In the genomic region with DNA sequence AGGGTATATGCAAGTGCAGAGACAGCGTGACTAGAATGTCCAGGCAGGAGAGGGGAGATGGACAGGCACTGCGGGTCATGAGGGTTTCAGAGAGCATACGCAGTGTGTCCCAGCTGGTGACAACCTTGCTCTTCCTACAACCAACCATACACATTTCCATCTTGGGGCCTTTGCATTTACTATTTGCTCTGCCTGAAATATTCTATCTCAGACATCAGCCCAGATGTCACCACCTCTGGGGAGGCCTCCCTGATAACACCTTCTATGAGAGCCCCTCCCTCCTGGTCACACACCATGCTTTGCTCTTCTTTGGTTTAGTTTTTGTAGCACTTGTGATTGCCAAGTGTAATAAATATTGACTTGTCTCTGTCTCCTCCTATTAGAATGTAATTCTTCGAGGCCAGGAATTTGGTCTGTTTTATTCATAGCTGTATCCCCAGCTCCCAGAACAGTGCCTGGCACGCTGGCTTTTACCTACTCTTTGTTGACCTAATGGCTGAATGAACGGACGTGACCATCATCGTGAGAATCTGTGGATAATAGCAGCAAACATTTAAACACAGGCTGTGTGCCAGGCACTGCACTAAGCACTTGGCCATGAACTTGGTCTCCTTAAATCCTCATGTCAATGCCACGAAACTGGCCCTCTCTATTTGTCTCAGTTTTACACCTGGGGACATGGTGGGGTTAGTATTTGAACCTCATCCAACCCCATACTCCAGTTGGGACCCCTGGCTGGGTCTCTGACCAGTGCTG, we compare ENCODE assay signal across 1 cellular context.
A peak's percentile ranks its signal among the peaks of the same experiment; 100 is the strongest.
TF ChIP-seq lines count a peak whose summit lies in the region.

No MANE protein-coding gene starts in this region.

TF ChIP-seq in GM12878, 131 proteins besides CTCF, POLR2A, EP300 and RAD21 (continued from another document):
- TF ChIP-seq, protein P1, sequence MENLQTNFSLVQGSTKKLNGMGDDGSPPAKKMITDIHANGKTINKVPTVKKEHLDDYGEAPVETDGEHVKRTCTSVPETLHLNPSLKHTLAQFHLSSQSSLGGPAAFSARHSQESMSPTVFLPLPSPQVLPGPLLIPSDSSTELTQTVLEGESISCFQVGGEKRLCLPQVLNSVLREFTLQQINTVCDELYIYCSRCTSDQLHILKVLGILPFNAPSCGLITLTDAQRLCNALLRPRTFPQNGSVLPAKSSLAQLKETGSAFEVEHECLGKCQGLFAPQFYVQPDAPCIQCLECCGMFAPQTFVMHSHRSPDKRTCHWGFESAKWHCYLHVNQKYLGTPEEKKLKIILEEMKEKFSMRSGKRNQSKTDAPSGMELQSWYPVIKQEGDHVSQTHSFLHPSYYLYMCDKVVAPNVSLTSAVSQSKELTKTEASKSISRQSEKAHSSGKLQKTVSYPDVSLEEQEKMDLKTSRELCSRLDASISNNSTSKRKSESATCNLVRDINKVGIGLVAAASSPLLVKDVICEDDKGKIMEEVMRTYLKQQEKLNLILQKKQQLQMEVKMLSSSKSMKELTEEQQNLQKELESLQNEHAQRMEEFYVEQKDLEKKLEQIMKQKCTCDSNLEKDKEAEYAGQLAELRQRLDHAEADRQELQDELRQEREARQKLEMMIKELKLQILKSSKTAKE (IDR thresholded peaks at IDR 0.05; ENCODE audit: low read depth, poor library complexity, severe bottlenecking), result no peak
- TF ChIP-seq SMAD5 (IDR thresholded peaks at IDR 0.05; ENCODE audit: low read depth) (peak; percentile 54; the same call in 1 of the 2 replicates), SUZ12 (IDR thresholded peaks at IDR 0.05; ENCODE audit: unreplicated experiment) (no peak), RFX5 (IDR thresholded peaks at IDR 0.05; ENCODE audit: low read depth, low read length) (no peak), STAT1 (conservative IDR thresholded peaks at IDR 0.05) (no peak), CHD2 (IDR thresholded peaks at IDR 0.05; ENCODE audit: borderline replicate concordance, low read depth, low read length) (no peak), HDAC2 (IDR thresholded peaks at IDR 0.05) (no peak), TARDBP (IDR thresholded peaks at IDR 0.05; ENCODE audit: borderline replicate concordance) (no peak), FOS (IDR thresholded peaks at IDR 0.05; ENCODE audit: borderline replicate concordance, extremely low read depth, insufficient read length) (no peak)
- TF ChIP-seq, protein P2, sequence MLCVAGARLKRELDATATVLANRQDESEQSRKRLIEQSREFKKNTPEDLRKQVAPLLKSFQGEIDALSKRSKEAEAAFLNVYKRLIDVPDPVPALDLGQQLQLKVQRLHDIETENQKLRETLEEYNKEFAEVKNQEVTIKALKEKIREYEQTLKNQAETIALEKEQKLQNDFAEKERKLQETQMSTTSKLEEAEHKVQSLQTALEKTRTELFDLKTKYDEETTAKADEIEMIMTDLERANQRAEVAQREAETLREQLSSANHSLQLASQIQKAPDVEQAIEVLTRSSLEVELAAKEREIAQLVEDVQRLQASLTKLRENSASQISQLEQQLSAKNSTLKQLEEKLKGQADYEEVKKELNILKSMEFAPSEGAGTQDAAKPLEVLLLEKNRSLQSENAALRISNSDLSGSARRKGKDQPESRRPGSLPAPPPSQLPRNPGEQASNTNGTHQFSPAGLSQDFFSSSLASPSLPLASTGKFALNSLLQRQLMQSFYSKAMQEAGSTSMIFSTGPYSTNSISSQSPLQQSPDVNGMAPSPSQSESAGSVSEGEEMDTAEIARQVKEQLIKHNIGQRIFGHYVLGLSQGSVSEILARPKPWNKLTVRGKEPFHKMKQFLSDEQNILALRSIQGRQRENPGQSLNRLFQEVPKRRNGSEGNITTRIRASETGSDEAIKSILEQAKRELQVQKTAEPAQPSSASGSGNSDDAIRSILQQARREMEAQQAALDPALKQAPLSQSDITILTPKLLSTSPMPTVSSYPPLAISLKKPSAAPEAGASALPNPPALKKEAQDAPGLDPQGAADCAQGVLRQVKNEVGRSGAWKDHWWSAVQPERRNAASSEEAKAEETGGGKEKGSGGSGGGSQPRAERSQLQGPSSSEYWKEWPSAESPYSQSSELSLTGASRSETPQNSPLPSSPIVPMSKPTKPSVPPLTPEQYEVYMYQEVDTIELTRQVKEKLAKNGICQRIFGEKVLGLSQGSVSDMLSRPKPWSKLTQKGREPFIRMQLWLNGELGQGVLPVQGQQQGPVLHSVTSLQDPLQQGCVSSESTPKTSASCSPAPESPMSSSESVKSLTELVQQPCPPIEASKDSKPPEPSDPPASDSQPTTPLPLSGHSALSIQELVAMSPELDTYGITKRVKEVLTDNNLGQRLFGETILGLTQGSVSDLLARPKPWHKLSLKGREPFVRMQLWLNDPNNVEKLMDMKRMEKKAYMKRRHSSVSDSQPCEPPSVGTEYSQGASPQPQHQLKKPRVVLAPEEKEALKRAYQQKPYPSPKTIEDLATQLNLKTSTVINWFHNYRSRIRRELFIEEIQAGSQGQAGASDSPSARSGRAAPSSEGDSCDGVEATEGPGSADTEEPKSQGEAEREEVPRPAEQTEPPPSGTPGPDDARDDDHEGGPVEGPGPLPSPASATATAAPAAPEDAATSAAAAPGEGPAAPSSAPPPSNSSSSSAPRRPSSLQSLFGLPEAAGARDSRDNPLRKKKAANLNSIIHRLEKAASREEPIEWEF (IDR thresholded peaks at IDR 0.05; ENCODE audit: insufficient replicate concordance, low read depth, low read length), result no peak
- TF ChIP-seq, protein P3, sequence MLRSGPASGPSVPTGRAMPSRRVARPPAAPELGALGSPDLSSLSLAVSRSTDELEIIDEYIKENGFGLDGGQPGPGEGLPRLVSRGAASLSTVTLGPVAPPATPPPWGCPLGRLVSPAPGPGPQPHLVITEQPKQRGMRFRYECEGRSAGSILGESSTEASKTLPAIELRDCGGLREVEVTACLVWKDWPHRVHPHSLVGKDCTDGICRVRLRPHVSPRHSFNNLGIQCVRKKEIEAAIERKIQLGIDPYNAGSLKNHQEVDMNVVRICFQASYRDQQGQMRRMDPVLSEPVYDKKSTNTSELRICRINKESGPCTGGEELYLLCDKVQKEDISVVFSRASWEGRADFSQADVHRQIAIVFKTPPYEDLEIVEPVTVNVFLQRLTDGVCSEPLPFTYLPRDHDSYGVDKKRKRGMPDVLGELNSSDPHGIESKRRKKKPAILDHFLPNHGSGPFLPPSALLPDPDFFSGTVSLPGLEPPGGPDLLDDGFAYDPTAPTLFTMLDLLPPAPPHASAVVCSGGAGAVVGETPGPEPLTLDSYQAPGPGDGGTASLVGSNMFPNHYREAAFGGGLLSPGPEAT (IDR thresholded peaks at IDR 0.05; ENCODE audit: low read depth), result no peak
TF ChIP-seq in GM12878: peak in this region for 2.
